Comparison of ENCODE assay signal across 11 cellular contexts in the genomic region with DNA sequence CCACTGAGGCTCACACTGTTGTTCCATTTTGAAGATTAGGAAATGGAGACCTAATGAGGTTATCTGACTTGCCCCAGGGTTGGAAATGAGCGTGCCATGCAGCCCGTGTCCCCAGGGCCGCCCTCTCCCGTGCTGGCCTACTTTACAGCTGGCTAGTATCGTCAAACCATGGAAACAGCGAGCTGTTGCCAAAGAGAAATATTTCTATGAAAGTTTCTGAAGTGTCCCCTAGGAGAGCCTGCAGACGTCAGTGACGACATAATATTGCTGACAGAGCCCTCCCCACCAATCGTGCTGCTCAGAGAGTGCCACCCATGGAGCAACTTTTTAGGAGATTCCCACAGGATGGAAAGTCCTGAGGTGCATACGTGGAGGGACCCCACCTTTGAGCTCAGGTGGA. TPM values are rescaled to one million over a fixed set of nuclear protein-coding genes. Genes with fewer than 3 reads are reported as not detected.
A peak's percentile ranks its signal among the peaks of the same experiment; 100 is the strongest.
DNase-seq lines count a peak whose midpoint lies in the region; ATAC-seq, FAIRE-seq and TF ChIP-seq lines count a peak whose summit lies in the region.
"Had no signal": no experiment of that assay in that cellular context is flagged by ENCODE, and none has a peak within 500 bp of the region (broad histone marks: within the 10 kb centered on the region; RNA-seq: fewer than 3 reads in every experiment).

No MANE protein-coding gene starts in this region.

- no peaks in the 10 kb centered on the region for H3K27me3 Mint-ChIP-seq in brain
- H3K27me3 Mint-ChIP-seq in stimulated activated naive CD8-positive, alpha-beta T cell treated with anti-CD3 and anti-CD28 coated beads, Interleukin-15, amount 100 ng/mL, for 72 hours = peaks cover 21% of the 10 kb centered on the region

- H3K9me3 ChIP-seq in HUES64 (ENCODE audit: insufficient read depth, low read depth, low read length) (no peaks in the 10 kb centered on the region), kidney (ENCODE audit: control insufficient read depth in 1 of 2, low read length in 2 of 2) (no peaks in the 10 kb centered on the region), stomach (no peaks in the 10 kb centered on the region)
- H3K9me3 ChIP-seq: MG63 had no signal

- H3K4me3 ChIP-seq in HUES64 (ENCODE audit: low read length) (peak overlapping the region; percentile 13; the same call in 1 of the 2 replicates), kidney (ENCODE audit: low read length in 2 of 2) (no peak overlapping the region), stomach (no peak overlapping the region)
- H3K4me3 ChIP-seq: MG63 had no signal

- intact Hi-C loops in kidney (cut with DNase I) (no loop called here), stomach (cut with DNase I; ENCODE audit: low total_unique reads) (no loop called here)

- peaks cover 0 to 3% (median 0%) of the 10 kb centered on the region in 5 experiments for H3K9me3 Mint-ChIP-seq in brain
- no peaks in the 10 kb centered on the region for H3K9me3 Mint-ChIP-seq in stimulated activated naive CD8-positive, alpha-beta T cell treated with anti-CD3 and anti-CD28 coated beads, Interleukin-15, amount 100 ng/mL, for 72 hours
- H3K9me3 Mint-ChIP-seq: neural crest cell had no signal

- H3K9ac ChIP-seq in HUES64 (ENCODE audit: low read depth, low read length) (no peak overlapping the region), kidney (ENCODE audit: low read length in 2 of 2) (no peak overlapping the region)

- H3K36me3 ChIP-seq in HUES64 (ENCODE audit: insufficient read depth, low read length) = no peaks in the 10 kb centered on the region
- no peaks in the 10 kb centered on the region for H3K36me3 ChIP-seq in kidney (ENCODE audit: control insufficient read depth in 1 of 2, insufficient read depth in 2 of 2, low read length in 2 of 2)
- H3K36me3 ChIP-seq in stomach = no peaks in the 10 kb centered on the region
- H3K36me3 ChIP-seq: MG63 had no signal

- H3K36me3 Mint-ChIP-seq in brain = no peaks in the 10 kb centered on the region

- H3K27ac Mint-ChIP-seq in brain = peak overlapping the region in 3 of 5 experiments; percentile 64 to 94 (median 65)
- H3K27ac Mint-ChIP-seq in stimulated activated naive CD8-positive, alpha-beta T cell treated with anti-CD3 and anti-CD28 coated beads, Interleukin-15, amount 100 ng/mL, for 72 hours = no peak overlapping the region

- H3K27ac ChIP-seq in HUES64 (ENCODE audit: low read depth, low read length) (no peak overlapping the region), kidney (ENCODE audit: low read depth in 2 of 2, low read length in 2 of 2) (peak overlapping the region in 1 of 2 donors; percentile 29), stomach (peak overlapping the region; percentile 40 to 89 (median 63))

- H3K4me1 Mint-ChIP-seq in brain = peaks cover 56% of the 10 kb centered on the region
- peaks cover 29% of the 10 kb centered on the region for H3K4me1 Mint-ChIP-seq in stimulated activated naive CD8-positive, alpha-beta T cell treated with anti-CD3 and anti-CD28 coated beads, Interleukin-15, amount 100 ng/mL, for 72 hours

- no peak for ATAC-seq in HG03045 (IDR thresholded peaks at IDR 0.05; ENCODE audit: unreplicated experiment)
- ATAC-seq in stimulated activated naive CD8-positive, alpha-beta T cell treated with anti-CD3 and anti-CD28 coated beads, Interleukin-15, amount 100 ng/mL, for 72 hours = no peak

- H3K4me3 Mint-ChIP-seq in brain = peak overlapping the region in 1 of 5 experiments; percentile 42
- H3K4me3 Mint-ChIP-seq in stimulated activated naive CD8-positive, alpha-beta T cell treated with anti-CD3 and anti-CD28 coated beads, Interleukin-15, amount 100 ng/mL, for 72 hours = no peak overlapping the region
- H3K4me3 Mint-ChIP-seq: neural crest cell had no signal

- no peak for FAIRE-seq in kidney (lab: Jason Lieb, UNC)
- FAIRE-seq: TTC549 had no signal

- TF ChIP-seq EP300 in stomach (IDR thresholded peaks at IDR 0.05) = peak; percentile 10

- peaks cover 31% of the 10 kb centered on the region for H3K27me3 ChIP-seq in HUES64 (ENCODE audit: insufficient read depth, low read length)
- no peaks in the 10 kb centered on the region for H3K27me3 ChIP-seq in stomach
- H3K27me3 ChIP-seq: MG63 had no signal

- WGBS in HUES64 = 56% methylated on average over 10 of the region's 10 CpGs
- 23 to 43% (median 25%) methylated on average over 9 to 10 of the region's 10 CpGs for WGBS in stomach, 5 donors

- DNase-seq in kidney (peak; percentile 79), stomach (peak; percentile 48), DMS153 treated with DMSO at 0.1 percent for 48 hours (lab: John Stamatoyannopoulos, UW; ENCODE audit: unreplicated experiment) (no peak), HPDE6-E6E7 (ENCODE audit: extremely low spot score) (no peak)
- DNase-seq in stimulated activated naive CD8-positive, alpha-beta T cell treated with anti-CD3 and anti-CD28 coated beads, Interleukin-15, amount 100 ng/mL, for 72 hours = no peak
- DNase-seq: MG63 had no signal

- no peak for TF ChIP-seq CTCF in brain (conservative IDR thresholded peaks at IDR 0.05)
- no peak for TF ChIP-seq CTCF in kidney (IDR thresholded peaks at IDR 0.05; ENCODE audit: borderline replicate concordance, extremely low read depth, insufficient read depth)
- no peak for TF ChIP-seq CTCF in stomach (IDR thresholded peaks at IDR 0.05)

- no peak for TF ChIP-seq POLR2A in stomach (IDR thresholded peaks at IDR 0.05)

- H3K4me1 ChIP-seq in HUES64 (ENCODE audit: insufficient read depth, low read length) (peaks cover 39% of the 10 kb centered on the region), kidney (ENCODE audit: control insufficient read depth in 1 of 2, insufficient read depth in 1 of 2, low read depth in 1 of 2, low read length in 2 of 2) (peaks cover 0 to 7% of the 10 kb centered on the region in 2 donors), stomach (peaks cover 31 to 45% (median 38%) of the 10 kb centered on the region in 4 donors)

RNA-seq across cellular contexts. Expression of a gene that starts 11.2 kb away (rescaled TPM):
- 23.0 TPM for polyA plus RNA-seq in HUES64 (2013, experiment 1 of 2)
- 22.2 TPM for polyA plus RNA-seq in HUES64 (2013, experiment 2 of 2)
- polyA plus RNA-seq in brain (ENCODE audit: insufficient read depth, low read depth, low replicate concordance) = 17.9 TPM
- total RNA-seq in kidney = 13.8 TPM
- 9.8 TPM for polyA plus RNA-seq in kidney (ENCODE audit: insufficient read depth, low read depth, low replicate concordance)
- 10 to 100 TPM; 14.6 to 54.0 (median 36.2) TPM for total RNA-seq in stomach
- 10 to 100 TPM; 21.7 to 30.3 (median 22.7) TPM for polyA plus RNA-seq in stomach

Comparison
In these comparisons a context has a peak if more than half of its experiments do, and no peak if none do; other contexts are left out.
1. H3K27ac Mint-ChIP-seq: peak in brain (3 of 5); none in stimulated activated naive CD8-positive, alpha-beta T cell treated with anti-CD3 and anti-CD28 coated beads, Interleukin-15, amount 100 ng/mL, for 72 hours (0 of 2).
2. DNase-seq: peak in kidney (single experiment) and stomach (single experiment); none in stimulated activated naive CD8-positive, alpha-beta T cell treated with anti-CD3 and anti-CD28 coated beads, Interleukin-15, amount 100 ng/mL, for 72 hours (0 of 2), DMS153 treated with DMSO at 0.1 percent for 48 hours (single experiment) and HPDE6-E6E7 (single experiment).